ENCODE assay signal across 22 cellular contexts in genomic region chr1:48908606-48909005, GRCh38.
"Had no signal": no experiment of that assay in that cellular context is flagged by ENCODE, and none has a peak within 500 bp of the region (broad histone marks: within the 10 kb centered on the region; RNA-seq: fewer than 3 reads in every experiment).

No MANE protein-coding gene starts in this region.

- DNase-seq: islet precursor cell; left ventricle myocardium inferior; mesendoderm; naive B cell; natural killer cell; ovary; spleen; stimulated activated CD4-positive, alpha-beta T cell treated with anti-CD3 and anti-CD28 coated beads, Interleukin-4, amount 100 ng/mL, for 24 hours; stimulated activated naive CD4-positive, alpha-beta T cell; tibial artery; trophoblast cell; upper lobe of right lung had no signal

- H3K27ac ChIP-seq: left ventricle myocardium inferior, ovary, right atrium auricular region, suprapubic skin, thoracic aorta, tibial artery, upper lobe of right lung had no signal

- H3K27me3 ChIP-seq: ovary, right atrium auricular region, spleen, suprapubic skin, tibial artery, upper lobe of right lung had no signal

- H3K4me1 ChIP-seq: left ventricle myocardium inferior, right atrium auricular region, spleen, suprapubic skin, tibial artery, upper lobe of right lung had no signal

- H3K36me3 ChIP-seq: left ventricle myocardium inferior, ovary, right atrium auricular region, spleen, suprapubic skin, thoracic aorta, tibial artery, upper lobe of right lung had no signal

- H3K36me3 Mint-ChIP-seq: mesothelial cell of epicardium; naive B cell; natural killer cell; stimulated activated effector memory CD8-positive, alpha-beta T cell treated with anti-CD3 and anti-CD28 coated beads, Interleukin-12 subunit alpha, Interleukin-12 subunit beta, amount 100 ng/mL, for 72 hours had no signal

- H3K9me3 ChIP-seq: left ventricle myocardium inferior, ovary, right atrium auricular region, spleen, suprapubic skin, thoracic aorta, tibial artery, upper lobe of right lung had no signal

- H3K4me3 ChIP-seq: left ventricle myocardium inferior, lung, ovary, right atrium auricular region, skin epidermis, spleen, suprapubic skin, thoracic aorta, tibial artery, upper lobe of right lung had no signal

- H3K4me1 Mint-ChIP-seq: mesothelial cell of epicardium; naive B cell; natural killer cell; stimulated activated effector memory CD8-positive, alpha-beta T cell treated with anti-CD3 and anti-CD28 coated beads, Interleukin-12 subunit alpha, Interleukin-12 subunit beta, amount 100 ng/mL, for 72 hours had no signal

- H3K27ac Mint-ChIP-seq: mesothelial cell of epicardium; naive B cell; natural killer cell; progenitor cell of endocrine pancreas; stimulated activated effector memory CD8-positive, alpha-beta T cell treated with anti-CD3 and anti-CD28 coated beads, Interleukin-12 subunit alpha, Interleukin-12 subunit beta, amount 100 ng/mL, for 72 hours; stimulated activated naive CD8-positive, alpha-beta T cell treated with anti-CD3 and anti-CD28 coated beads, Interleukin-15, Interleukin-2, amounts not matched to agents 100 ng/mL and 50 ng/mL, for 24 hours had no signal

- ATAC-seq: natural killer cell; sciatic nerve; stimulated activated effector memory CD8-positive, alpha-beta T cell treated with anti-CD3 and anti-CD28 coated beads, Interleukin-12 subunit alpha, Interleukin-12 subunit beta, amount 100 ng/mL, for 72 hours; upper lobe of right lung had no signal

- H3K27me3 Mint-ChIP-seq: naive B cell had no signal

- H3K9me3 Mint-ChIP-seq: mesothelial cell of epicardium; naive B cell; natural killer cell; stimulated activated effector memory CD8-positive, alpha-beta T cell treated with anti-CD3 and anti-CD28 coated beads, Interleukin-12 subunit alpha, Interleukin-12 subunit beta, amount 100 ng/mL, for 72 hours; stimulated activated naive CD8-positive, alpha-beta T cell treated with anti-CD3 and anti-CD28 coated beads, Interleukin-15, Interleukin-2, amounts not matched to agents 100 ng/mL and 50 ng/mL, for 24 hours had no signal

- H3K4me3 Mint-ChIP-seq: mesothelial cell of epicardium; naive B cell; natural killer cell; stimulated activated effector memory CD8-positive, alpha-beta T cell treated with anti-CD3 and anti-CD28 coated beads, Interleukin-12 subunit alpha, Interleukin-12 subunit beta, amount 100 ng/mL, for 72 hours; stimulated activated naive CD8-positive, alpha-beta T cell treated with anti-CD3 and anti-CD28 coated beads, Interleukin-15, Interleukin-2, amounts not matched to agents 100 ng/mL and 50 ng/mL, for 24 hours had no signal
